19 cellular contexts compared by ENCODE assay signal in the genomic region with DNA sequence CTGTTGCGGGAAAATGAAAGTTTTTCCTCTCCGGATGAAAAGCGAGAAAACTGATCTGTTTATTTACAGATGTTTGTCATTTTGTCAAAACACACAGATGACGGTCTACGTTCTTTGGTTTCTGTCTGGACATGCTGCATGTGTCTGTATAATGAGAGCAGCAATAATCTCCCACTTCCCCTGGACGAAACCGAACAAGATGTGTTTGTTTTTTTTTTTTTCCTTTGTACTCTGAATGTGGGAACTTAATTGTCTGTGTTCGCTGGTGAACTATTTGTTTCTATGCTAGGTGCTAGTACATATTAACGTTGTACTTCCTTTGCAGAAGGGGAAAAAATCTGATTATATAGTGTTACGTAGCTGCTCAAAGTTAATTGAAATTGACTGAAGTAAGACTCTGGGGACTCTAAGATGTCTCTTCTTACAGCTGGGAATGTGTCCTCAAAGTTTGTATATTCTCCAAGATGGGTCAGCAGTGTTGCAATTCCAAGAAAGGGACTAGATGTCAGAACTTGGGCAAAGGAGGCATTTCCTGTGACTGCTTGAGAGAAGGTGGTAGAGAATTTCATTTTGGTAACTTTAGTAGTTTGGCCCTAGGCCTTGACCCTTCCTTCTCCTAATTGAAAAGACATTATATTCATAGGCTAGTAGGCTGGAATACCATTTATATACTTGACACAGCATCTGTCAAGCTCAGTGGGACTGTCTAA. TPM values are rescaled to one million over a fixed set of nuclear protein-coding genes. Genes with fewer than 3 reads are reported as not detected.
A peak's percentile ranks its signal among the peaks of the same experiment; 100 is the strongest.
DNase-seq lines count a peak whose midpoint lies in the region; ATAC-seq, FAIRE-seq and TF ChIP-seq lines count a peak whose summit lies in the region.
"Had no signal": no experiment of that assay in that cellular context is flagged by ENCODE, and none has a peak within 500 bp of the region (broad histone marks: within the 10 kb centered on the region; RNA-seq: fewer than 3 reads in every experiment).

No MANE protein-coding gene starts in this region.

- no peaks in the 10 kb centered on the region for H3K27me3 ChIP-seq in adipocyte (replicated peaks; ENCODE audit: control insufficient read depth, insufficient read depth, low read length)

- H3K4me3 ChIP-seq in adipocyte (ENCODE audit: low read length) = peak overlapping the region; percentile 75

- H3K9me3 Mint-ChIP-seq in glutamatergic neuron (ENCODE audit: unreplicated experiment) = peaks cover 2% of the 10 kb centered on the region
- H3K9me3 Mint-ChIP-seq: activated naive CD4-positive, alpha-beta T cell treated with anti-CD3 and anti-CD28 coated beads, Interleukin-2, amount 50 U/mL, for 24 hours; central memory CD8-positive, alpha-beta T cell; stimulated activated memory B cell treated with anti-CD40 and anti-IgM and Interleukin-4, amounts not matched to agents 10 μg/mL and 1 μg/mL and 100 μg/mL, for 72 hours had no signal

- DNase-seq in ELR (ENCODE audit: low read depth) (peak; percentile 28), adipocyte (ENCODE audit: low read depth) (peak; percentile 67), glutamatergic neuron (no peak), sciatic nerve (ENCODE audit: low spot score) (no peak), NCI-H1092 treated with DMSO at 0.1 percent for 48 hours (lab: John Stamatoyannopoulos, UW) (no peak), D721Med (ENCODE audit: insufficient read length, low spot score) (no peak), GM10248 (ENCODE audit: extremely low spot score) (no peak)
- DNase-seq: activated CD4-positive, alpha-beta T cell treated with anti-CD3 and anti-CD28 coated beads for 1 hour; DMS153; naive thymus-derived CD8-positive, alpha-beta T cell; NCI-H2029 treated with DMSO at 0.1 percent for 48 hours; NCI-H748 treated with DMSO at 0.1 percent for 48 hours; right cardiac atrium had no signal

- TF ChIP-seq CTCF in glutamatergic neuron (IDR thresholded peaks at IDR 0.05; ENCODE audit: partially characterized antibody, unreplicated experiment) = no peak
- no peak for TF ChIP-seq CTCF in D721Med (IDR thresholded peaks at IDR 0.05; ENCODE audit: insufficient read depth, missing control alignments)
- no peak for TF ChIP-seq CTCF in GM10248 (IDR thresholded peaks at IDR 0.05; ENCODE audit: control extremely low read depth, extremely low read depth, low read depth, missing control alignments)

- FAIRE-seq in D721Med (lab: Jason Lieb, UNC) = no peak
- FAIRE-seq: endometrium had no signal

- H3K4me1 ChIP-seq in adipocyte (ENCODE audit: control insufficient read depth, insufficient read depth, low read length) = peaks cover 63% of the 10 kb centered on the region

- peaks cover 38% of the 10 kb centered on the region for H3K4me1 Mint-ChIP-seq in glutamatergic neuron (ENCODE audit: low read depth, unreplicated experiment)
- H3K4me1 Mint-ChIP-seq: activated naive CD4-positive, alpha-beta T cell treated with anti-CD3 and anti-CD28 coated beads, Interleukin-2, amount 50 U/mL, for 24 hours; B cell; central memory CD8-positive, alpha-beta T cell; naive thymus-derived CD8-positive, alpha-beta T cell; stimulated activated memory B cell treated with anti-CD40 and anti-IgM and Interleukin-4, amounts not matched to agents 10 μg/mL and 1 μg/mL and 100 μg/mL, for 72 hours had no signal

- intact Hi-C loops in sciatic nerve (cut with DNase I) = no loop called here

- H3K4me3 Mint-ChIP-seq in glutamatergic neuron (ENCODE audit: unreplicated experiment) = no peak overlapping the region
- H3K4me3 Mint-ChIP-seq: activated naive CD4-positive, alpha-beta T cell treated with anti-CD3 and anti-CD28 coated beads, Interleukin-2, amount 50 U/mL, for 24 hours; B cell; central memory CD8-positive, alpha-beta T cell; naive thymus-derived CD8-positive, alpha-beta T cell; stimulated activated memory B cell treated with anti-CD40 and anti-IgM and Interleukin-4, amounts not matched to agents 10 μg/mL and 1 μg/mL and 100 μg/mL, for 72 hours had no signal

- H3K27me3 Mint-ChIP-seq in glutamatergic neuron (ENCODE audit: unreplicated experiment) = no peaks in the 10 kb centered on the region
- H3K27me3 Mint-ChIP-seq: central memory CD8-positive, alpha-beta T cell; stimulated activated memory B cell treated with anti-CD40 and anti-IgM and Interleukin-4, amounts not matched to agents 10 μg/mL and 1 μg/mL and 100 μg/mL, for 72 hours had no signal

- no peaks in the 10 kb centered on the region for H3K36me3 ChIP-seq in adipocyte (ENCODE audit: control insufficient read depth, insufficient read depth, low read length, severe bottlenecking)

- H3K36me3 Mint-ChIP-seq in glutamatergic neuron (ENCODE audit: unreplicated experiment) = no peaks in the 10 kb centered on the region
- H3K36me3 Mint-ChIP-seq: activated naive CD4-positive, alpha-beta T cell treated with anti-CD3 and anti-CD28 coated beads, Interleukin-2, amount 50 U/mL, for 24 hours; naive thymus-derived CD8-positive, alpha-beta T cell; stimulated activated memory B cell treated with anti-CD40 and anti-IgM and Interleukin-4, amounts not matched to agents 10 μg/mL and 1 μg/mL and 100 μg/mL, for 72 hours had no signal

- peak overlapping the region; percentile 79 for H3K9ac ChIP-seq in adipocyte (ENCODE audit: low read length)

- CTCF ChIA-PET in GM10248 (lab: Yijun Ruan, JAX) = interaction anchor here (1.0 to 1.4 kb wide), 2 partner anchors 9 to 11 kb away, joined by 3 to 4 read pairs; no protein-coding TSS in a partner anchor

- no peaks in the 10 kb centered on the region for H3K9me3 ChIP-seq in adipocyte (ENCODE audit: control insufficient read depth, low read length)

- ATAC-seq in sciatic nerve (peak; percentile 53), GM18868 (IDR thresholded peaks at IDR 0.05; ENCODE audit: unreplicated experiment) (no peak)
- ATAC-seq: naive thymus-derived CD8-positive, alpha-beta T cell had no signal

- POLR2A ChIA-PET in GM10248 (lab: Yijun Ruan, JAX) = no interaction called here

- peak overlapping the region; percentile 23 for H3K27ac Mint-ChIP-seq in glutamatergic neuron (ENCODE audit: unreplicated experiment)
- H3K27ac Mint-ChIP-seq: activated naive CD4-positive, alpha-beta T cell treated with anti-CD3 and anti-CD28 coated beads, Interleukin-2, amount 50 U/mL, for 24 hours; B cell; naive thymus-derived CD8-positive, alpha-beta T cell; stimulated activated memory B cell treated with anti-CD40 and anti-IgM and Interleukin-4, amounts not matched to agents 10 μg/mL and 1 μg/mL and 100 μg/mL, for 72 hours had no signal

RNA-seq across cellular contexts. Expression of a gene that starts 33.8 kb away (rescaled TPM):
- 52.1 TPM for total RNA-seq in glutamatergic neuron (ENCODE audit: unreplicated experiment)
- total RNA-seq in sciatic nerve = 67.7 TPM
- total RNA-seq: naive thymus-derived CD8-positive, alpha-beta T cell had no signal

Comparison
In these comparisons a context has a peak if more than half of its experiments do, and no peak if none do; other contexts are left out.
1. DNase-seq: peak in ELR (single experiment) and adipocyte (single experiment); none in glutamatergic neuron (single experiment), sciatic nerve (single experiment), NCI-H1092 treated with DMSO at 0.1 percent for 48 hours (single experiment), D721Med (single experiment) and GM10248 (single experiment).